Comparison of ENCODE assay signal across 1 cellular context in genomic region chr10:13483951-13484350, GRCh38.
TF ChIP-seq lines count a peak whose summit lies in the region.

No MANE protein-coding gene starts in this region.

TF ChIP-seq in HepG2, 621 proteins besides CTCF, POLR2A, EP300 and RAD21 (continued from another document):
- TF ChIP-seq ZEB1 (IDR thresholded peaks at IDR 0.05; ENCODE audit: insufficient replicate concordance, low read depth) (no peak), ZNF34 (CRISPR knock-in tag; IDR thresholded peaks at IDR 0.05; ENCODE audit: borderline replicate concordance) (no peak), MZF1 (CRISPR knock-in tag; IDR thresholded peaks at IDR 0.05; ENCODE audit: borderline replicate concordance) (no peak), PAF1 (CRISPR knock-in tag; IDR thresholded peaks at IDR 0.05) (no peak), ZNF232 (CRISPR knock-in tag; IDR thresholded peaks at IDR 0.05; ENCODE audit: borderline replicate concordance) (no peak), ZMYM4 (CRISPR knock-in tag; IDR thresholded peaks at IDR 0.05) (no peak), KLF6 (CRISPR knock-in tag; IDR thresholded peaks at IDR 0.05) (no peak), CREBL2 (CRISPR knock-in tag; IDR thresholded peaks at IDR 0.05; ENCODE audit: borderline replicate concordance) (no peak), MLXIP (CRISPR knock-in tag; IDR thresholded peaks at IDR 0.05; ENCODE audit: borderline replicate concordance) (no peak), ZNF550 (CRISPR knock-in tag; IDR thresholded peaks at IDR 0.05; ENCODE audit: borderline replicate concordance) (no peak)
